In genomic region chr17:72642720-72643119, GRCh38 we compare ENCODE assay signal across 28 cellular contexts.
"Had no signal": no experiment of that assay in that cellular context is flagged by ENCODE, and none has a peak within 500 bp of the region (broad histone marks: within the 10 kb centered on the region; RNA-seq: fewer than 3 reads in every experiment).

No MANE protein-coding gene starts in this region.

- H3K4me3 Mint-ChIP-seq: immature natural killer cell; mesothelial cell of epicardium; naive B cell; natural killer cell; nephron progenitor cell; stimulated activated naive B cell treated with anti-CD40 and anti-IgM and Interleukin-4, amounts not matched to agents 10 μg/mL and 1 μg/mL and 100 μg/mL, for 72 hours; stimulated activated naive CD8-positive, alpha-beta T cell treated with anti-CD3 and anti-CD28 coated beads, Interleukin-15, Interleukin-2, amounts not matched to agents 100 ng/mL and 50 ng/mL, for 24 hours had no signal

- H3K27ac ChIP-seq: left lung, lower lobe of right lung, ovary, skin epidermis, tibial nerve, upper lobe of left lung, vagina had no signal

- H3K27ac Mint-ChIP-seq: immature natural killer cell; mesothelial cell of epicardium; natural killer cell; nephron progenitor cell; progenitor cell of endocrine pancreas; stimulated activated naive B cell treated with anti-CD40 and anti-IgM and Interleukin-4, amounts not matched to agents 10 μg/mL and 1 μg/mL and 100 μg/mL, for 72 hours; stimulated activated naive CD8-positive, alpha-beta T cell treated with anti-CD3 and anti-CD28 coated beads, Interleukin-15, Interleukin-2, amounts not matched to agents 100 ng/mL and 50 ng/mL, for 24 hours had no signal

- H3K4me3 ChIP-seq: left lung, lower lobe of right lung, ovary, skin epidermis, tibial nerve, upper lobe of left lung, vagina had no signal

- H3K36me3 ChIP-seq: lower lobe of right lung, ovary, upper lobe of left lung, vagina had no signal

- H3K27me3 ChIP-seq: ovary, tibial nerve, upper lobe of left lung, vagina had no signal

- DNase-seq: hypothalamus; immature natural killer cell; kidney; left colon; left lung; lower lobe of right lung; mammary epithelial cell; mesenchymal stem cell; naive B cell; natural killer cell; nephron progenitor cell; ovary; retina; right cardiac atrium; stimulated activated CD4-positive, alpha-beta T cell treated with anti-CD3 and anti-CD28 coated beads, Interleukin-12 subunit alpha, Interleukin-12 subunit beta, amount 100 ng/mL, for 4 hours; stimulated activated CD4-positive, alpha-beta T cell treated with anti-CD3 and anti-CD28 coated beads, Interleukin-15, amount 100 ng/mL, for 24 hours; stimulated activated CD4-positive, alpha-beta T cell treated with anti-CD3 and anti-CD28 coated beads, Interleukin-2, amount 100 ng/mL, for 24 hours; stimulated activated CD4-positive, alpha-beta T cell treated with anti-CD3 and anti-CD28 coated beads, Interleukin-4, amount 100 ng/mL, for 1 hour; stimulated activated naive B cell treated with anti-CD40 and anti-IgM and Interleukin-4, amounts not matched to agents 10 μg/mL and 1 μg/mL and 100 μg/mL, for 72 hours; substantia nigra; upper lobe of left lung had no signal

- H3K4me1 Mint-ChIP-seq: immature natural killer cell; mesothelial cell of epicardium; natural killer cell; stimulated activated naive B cell treated with anti-CD40 and anti-IgM and Interleukin-4, amounts not matched to agents 10 μg/mL and 1 μg/mL and 100 μg/mL, for 72 hours had no signal

- ATAC-seq: left colon, left lung, lower lobe of right lung, natural killer cell, right cardiac atrium, sciatic nerve had no signal

- H3K4me1 ChIP-seq: left lung, lower lobe of right lung, tibial nerve, upper lobe of left lung, vagina had no signal

- H3K36me3 Mint-ChIP-seq: mesothelial cell of epicardium, natural killer cell had no signal

- H3K27me3 Mint-ChIP-seq: progenitor cell of endocrine pancreas had no signal

- H3K9me3 Mint-ChIP-seq: mesothelial cell of epicardium; natural killer cell; nephron progenitor cell; stimulated activated naive B cell treated with anti-CD40 and anti-IgM and Interleukin-4, amounts not matched to agents 10 μg/mL and 1 μg/mL and 100 μg/mL, for 72 hours; stimulated activated naive CD8-positive, alpha-beta T cell treated with anti-CD3 and anti-CD28 coated beads, Interleukin-15, Interleukin-2, amounts not matched to agents 100 ng/mL and 50 ng/mL, for 24 hours had no signal
